ENCODE assay signal across 19 cellular contexts in genomic region chr2:171557363-171557762, GRCh38. TPM values are rescaled to one million over a fixed set of nuclear protein-coding genes. Genes with fewer than 3 reads are reported as not detected.
DNase-seq lines count a peak whose midpoint lies in the region; ATAC-seq, FAIRE-seq and TF ChIP-seq lines count a peak whose summit lies in the region.
"Had no signal": no experiment of that assay in that cellular context is flagged by ENCODE, and none has a peak within 500 bp of the region (broad histone marks: within the 10 kb centered on the region; RNA-seq: fewer than 3 reads in every experiment).

No MANE protein-coding gene starts in this region.

- TF ChIP-seq CTCF in A673 (conservative IDR thresholded peaks at IDR 0.05; ENCODE audit: low read depth, low read length) (no peak), GM12878 (IDR thresholded peaks at IDR 0.05 in 2 of 3, conservative IDR thresholded peaks at IDR 0.05 in 1 of 3; ENCODE audit: control insufficient read depth in 2 of 3, extremely low read depth in 1 of 3, insufficient read depth in 1 of 3, low read depth in 3 of 3, low read length in 3 of 3) (no peak), type B pancreatic cell (conservative IDR thresholded peaks at IDR 0.05) (no peak)

- no peak for TF ChIP-seq POLR2A in GM12878 (IDR thresholded peaks at IDR 0.05; ENCODE audit: low read depth, low read length)

- H3K9me3 ChIP-seq in A673 (ENCODE audit: low read depth, low read length, poor library complexity, severe bottlenecking) (no peaks in the 10 kb centered on the region), GM12878 (replicated peaks; ENCODE audit: control insufficient read depth, insufficient read depth, low read length) (no peaks in the 10 kb centered on the region)

- POLR2A ChIA-PET in activated CD4-positive, alpha-beta memory T cell treated with anti-CD3 and anti-CD28 coated beads for 36 hours (lab: Charles Lee) = no interaction called here
- POLR2A ChIA-PET in activated CD4-positive, alpha-beta memory T cell treated with anti-CD3 and anti-CD28 coated beads, Interleukin-2, amount 10 ng/mL, durations not matched to agents 7 days and 5 days (lab: Charles Lee) = no interaction called here
- POLR2A ChIA-PET in A673 (lab: Charles Lee; ENCODE audit: low non-redundant PET) (no interaction called here), GM12878 (lab: Charles Lee) (no interaction called here)

- no peak overlapping the region for H3K4me2 ChIP-seq in GM12878 (ENCODE audit: control insufficient read depth, insufficient read depth)
- H3K4me2 ChIP-seq: KMS-11 had no signal

- H3K27me3 ChIP-seq in A673 (replicated peaks; ENCODE audit: insufficient read depth, low read depth, low read length, poor library complexity) (no peaks in the 10 kb centered on the region), GM12878 (replicated peaks in 1 of 2; ENCODE audit: control insufficient read depth in 2 of 2, insufficient read depth in 2 of 2, low read length in 1 of 2) (no peaks in the 10 kb centered on the region)

- no peak overlapping the region for H3K4me3 Mint-ChIP-seq in activated CD4-positive, alpha-beta memory T cell treated with anti-CD3 and anti-CD28 coated beads for 36 hours
- H3K4me3 Mint-ChIP-seq in activated CD4-positive, alpha-beta memory T cell treated with anti-CD3 and anti-CD28 coated beads, Interleukin-2, amount 10 ng/mL, durations not matched to agents 7 days and 5 days = no peak overlapping the region
- no peak overlapping the region for H3K4me3 Mint-ChIP-seq in type B pancreatic cell
- H3K4me3 Mint-ChIP-seq: B cell, H9 had no signal

- no peak for TF ChIP-seq EP300 in GM12878 (IDR thresholded peaks at IDR 0.05; ENCODE audit: borderline replicate concordance in 1 of 2, control insufficient read depth in 1 of 2, low read depth in 2 of 2, low read length in 2 of 2)

- intact Hi-C loops in activated CD4-positive, alpha-beta memory T cell treated with anti-CD3 and anti-CD28 coated beads for 36 hours (cut with micrococcal nuclease) = no loop called here
- intact Hi-C loops in A673 (cut with micrococcal nuclease; ENCODE audit: unreplicated experiment) = no loop called here
- intact Hi-C loops in GM12878 (cut with micrococcal nuclease; ENCODE audit: unreplicated experiment) = no loop called here

- DNase-seq in activated CD4-positive, alpha-beta memory T cell treated with anti-CD3 and anti-CD28 coated beads for 36 hours = peak; percentile 15
- DNase-seq in activated CD4-positive, alpha-beta memory T cell treated with anti-CD3 and anti-CD28 coated beads, Interleukin-2, amount 10 ng/mL, durations not matched to agents 7 days and 5 days = no peak
- DNase-seq in A673 (ENCODE audit: low spot score) (peak; percentile 19), GM19239 (ENCODE audit: insufficient read length, low spot score) (no peak), GM12878 (ENCODE audit: low read depth, low spot score) (no peak), type B pancreatic cell (ENCODE audit: extremely low spot score, unreplicated experiment) (no peak), EL (no peak)
- DNase-seq: 8988T, DMS79 treated with DMSO at 0.1 percent for 48 hours, H9, NCI-H1417, NCI-H187, NCI-H2107, NCI-H510A, NCI-H774, SHP77 had no signal

- H3K27ac ChIP-seq in A673 (ENCODE audit: low read depth, low read length, poor library complexity, severe bottlenecking) = no peak overlapping the region
- no peak overlapping the region for H3K27ac ChIP-seq in GM12878 (ENCODE audit: control insufficient read depth, insufficient read depth)
- H3K27ac ChIP-seq: KMS-11 had no signal

- H3K79me2 ChIP-seq in GM12878 (ENCODE audit: control insufficient read depth, insufficient read depth, low read length) = no peaks in the 10 kb centered on the region

- peaks cover 11% of the 10 kb centered on the region for H3K27me3 Mint-ChIP-seq in activated CD4-positive, alpha-beta memory T cell treated with anti-CD3 and anti-CD28 coated beads for 36 hours
- H3K27me3 Mint-ChIP-seq in activated CD4-positive, alpha-beta memory T cell treated with anti-CD3 and anti-CD28 coated beads, Interleukin-2, amount 10 ng/mL, durations not matched to agents 7 days and 5 days = peaks cover 8% of the 10 kb centered on the region
- no peaks in the 10 kb centered on the region for H3K27me3 Mint-ChIP-seq in type B pancreatic cell

- H3K4me1 ChIP-seq in A673 (ENCODE audit: insufficient read depth, low read length, poor library complexity, severe bottlenecking) = peaks cover 22% of the 10 kb centered on the region
- peaks cover 7% of the 10 kb centered on the region; the same call in 1 of the 2 replicates for H3K4me1 ChIP-seq in GM12878 (ENCODE audit: control insufficient read depth, insufficient read depth, low read length)

- FAIRE-seq in GM19239 (lab: Jason Lieb, UNC) (peak; percentile 21), GM12878 (lab: Jason Lieb, UNC) (no peak)

- H3K36me3 Mint-ChIP-seq in activated CD4-positive, alpha-beta memory T cell treated with anti-CD3 and anti-CD28 coated beads for 36 hours = no peaks in the 10 kb centered on the region
- H3K36me3 Mint-ChIP-seq in activated CD4-positive, alpha-beta memory T cell treated with anti-CD3 and anti-CD28 coated beads, Interleukin-2, amount 10 ng/mL, durations not matched to agents 7 days and 5 days (ENCODE audit: low read depth) = no peaks in the 10 kb centered on the region
- peaks cover 4% of the 10 kb centered on the region for H3K36me3 Mint-ChIP-seq in type B pancreatic cell

- H3K4me3 ChIP-seq in A673 (ENCODE audit: low read depth, low read length, poor library complexity, severe bottlenecking) = peak overlapping the region; percentile 21
- no peak overlapping the region for H3K4me3 ChIP-seq in GM12878

- H3K9ac ChIP-seq in GM12878 (ENCODE audit: control insufficient read depth, insufficient read depth, low read length) = no peak overlapping the region
- H3K9ac ChIP-seq: KMS-11 had no signal

- BruUV-seq in A673 (replicated peaks; lab: Mats Ljungman, UMichigan) (no TSS peak), GM12878 (replicated peaks; lab: Mats Ljungman, UMichigan) (no TSS peak)

- H3K4me1 Mint-ChIP-seq in activated CD4-positive, alpha-beta memory T cell treated with anti-CD3 and anti-CD28 coated beads for 36 hours (ENCODE audit: low read depth) = peaks cover 3% of the 10 kb centered on the region
- H3K4me1 Mint-ChIP-seq in activated CD4-positive, alpha-beta memory T cell treated with anti-CD3 and anti-CD28 coated beads, Interleukin-2, amount 10 ng/mL, durations not matched to agents 7 days and 5 days = no peaks in the 10 kb centered on the region
- H3K4me1 Mint-ChIP-seq in type B pancreatic cell (ENCODE audit: unreplicated experiment) = no peaks in the 10 kb centered on the region
- H3K4me1 Mint-ChIP-seq: B cell had no signal

- WGBS in GM12878 (ENCODE audit: insufficient coverage, insufficient replicate concordance, low lambda C conversion rate, missing lambda C conversion rate) = 17% methylated on average over 4 of the region's 4 CpGs

- CTCF ChIA-PET in activated CD4-positive, alpha-beta memory T cell treated with anti-CD3 and anti-CD28 coated beads for 36 hours (lab: Charles Lee) = interaction anchor here (1.4 kb wide), 1 partner anchor 17 kb away, joined by 4 read pairs; no protein-coding TSS in a partner anchor
- CTCF ChIA-PET in activated CD4-positive, alpha-beta memory T cell treated with anti-CD3 and anti-CD28 coated beads, Interleukin-2, amount 10 ng/mL, durations not matched to agents 7 days and 5 days (lab: Charles Lee) = interaction anchor here (1.3 kb wide), 1 partner anchor 10 kb away, joined by 4 read pairs; no protein-coding TSS in a partner anchor
- CTCF ChIA-PET in A673 (lab: Charles Lee) = no interaction called here
- CTCF ChIA-PET in GM12878 (lab: Yijun Ruan, JAX) = interaction anchor here (0.6 to 4.3 kb wide), 6 partner anchors 9 to 964 kb away, joined by 3 to 23 read pairs (median 3); partner anchors contain the start of gene CYBRD1

- no peak for TF ChIP-seq RAD21 in GM12878 (IDR thresholded peaks at IDR 0.05; ENCODE audit: insufficient read depth, low read depth, low read length)

- in situ Hi-C loops in GM12878 (cut with MboI) = no loop called here

- SMC1A ChIA-PET in GM12878 (lab: Charles Lee; ENCODE audit: uncharacterized antibody, unreplicated experiment) = interaction anchor here (1.1 to 1.4 kb wide), 5 partner anchors 10 to 222 kb away, joined by 3 read pairs; no protein-coding TSS in a partner anchor

- H4K20me1 ChIP-seq in GM12878 (ENCODE audit: control insufficient read depth, insufficient read depth) = no peaks in the 10 kb centered on the region

- RAD21 ChIA-PET in GM12878 (lab: Charles Lee; ENCODE audit: unreplicated experiment) = interaction anchor here (0.8 kb wide), 1 partner anchor 17 kb away, joined by 3 read pairs; no protein-coding TSS in a partner anchor

- no peak overlapping the region for H3K27ac Mint-ChIP-seq in activated CD4-positive, alpha-beta memory T cell treated with anti-CD3 and anti-CD28 coated beads for 36 hours
- no peak overlapping the region for H3K27ac Mint-ChIP-seq in activated CD4-positive, alpha-beta memory T cell treated with anti-CD3 and anti-CD28 coated beads, Interleukin-2, amount 10 ng/mL, durations not matched to agents 7 days and 5 days
- H3K27ac Mint-ChIP-seq in type B pancreatic cell = no peak overlapping the region
- H3K27ac Mint-ChIP-seq: B cell, H9 had no signal

- H3K36me3 ChIP-seq in A673 (ENCODE audit: insufficient read depth, low read length, poor library complexity, severe bottlenecking) (no peaks in the 10 kb centered on the region), GM12878 (ENCODE audit: control insufficient read depth in 2 of 2, insufficient read depth in 2 of 2, low read length in 1 of 2) (peaks cover 0 to 7% of the 10 kb centered on the region in 2 experiments; a peak in 1 of 4 replicates)

- no peaks in the 10 kb centered on the region for H3K9me3 Mint-ChIP-seq in activated CD4-positive, alpha-beta memory T cell treated with anti-CD3 and anti-CD28 coated beads for 36 hours
- H3K9me3 Mint-ChIP-seq in activated CD4-positive, alpha-beta memory T cell treated with anti-CD3 and anti-CD28 coated beads, Interleukin-2, amount 10 ng/mL, durations not matched to agents 7 days and 5 days = no peaks in the 10 kb centered on the region
- H3K9me3 Mint-ChIP-seq in type B pancreatic cell = no peaks in the 10 kb centered on the region
- H3K9me3 Mint-ChIP-seq: H9 had no signal

- no peak overlapping the region; the same call in none of the 2 replicates for H2AFZ ChIP-seq in GM12878 (ENCODE audit: control insufficient read depth, low read depth, low read length)

- ATAC-seq in GM12878 = peak; percentile 66
- no peak for ATAC-seq in HG02970 (IDR thresholded peaks at IDR 0.05; ENCODE audit: low FRiP score, unreplicated experiment)

RNA-seq across cellular contexts. Expression of gene CYBRD1, which starts 35.1 kb away (rescaled TPM):
- total RNA-seq in activated CD4-positive, alpha-beta memory T cell treated with anti-CD3 and anti-CD28 coated beads for 36 hours = under 1 TPM; 0.86 to 0.99 TPM
- total RNA-seq in activated CD4-positive, alpha-beta memory T cell treated with anti-CD3 and anti-CD28 coated beads, Interleukin-2, amount 10 ng/mL, durations not matched to agents 7 days and 5 days = under 1 TPM; 0.88 to 0.93 TPM
- total RNA-seq in A673 (2021) = 7.3 and 8.5 TPM in 2 replicates
- 37.9 and 48.9 TPM in 2 replicates for total RNA-seq in GM12878 (2013; cell fraction: nucleolus; rRNA removed)
- total RNA-seq in GM12878 (2014; rRNA removed) = 25.3 and 34.8 TPM in 2 replicates
- 26.9 and 28.8 TPM in 2 replicates for total RNA-seq in GM12878 (2014; rRNA removed; fragmentation: Illumina TruSeq; extraction: Trizol)
- total RNA-seq in GM12878 (2021) = 33.0 and 34.8 TPM in 2 replicates
- 15.7 TPM for polyA plus RNA-seq in GM12878 (2011; ENCODE audit: low read depth)
- polyA plus RNA-seq in GM12878 (2011; rRNA removed) = 26.1 and 26.4 TPM in 2 replicates
- polyA plus RNA-seq in GM12878 (2011; cell fraction: cytosol; rRNA removed) = 16.2 and 17.0 TPM in 2 replicates
- 8.7 and 9.5 TPM in 2 replicates for polyA plus RNA-seq in GM12878 (2011; cell fraction: nucleus; rRNA removed)
- 30.9 and 38.5 TPM in 2 replicates for polyA plus RNA-seq in GM12878 (2012)
- polyA plus RNA-seq in GM12878 (2014; fragmentation: Illumina TruSeq; extraction: Trizol) = 30.4 and 40.2 TPM in 2 replicates
- polyA plus RNA-seq in GM12878 (2014; fragmentation: Nextera tagmentation; extraction: Ambion mirVana) = 10 to 100 TPM; 10.8 to 13.2 TPM
- 24.2 and 31.9 TPM in 2 replicates for polyA plus RNA-seq in GM12878 (2014; rRNA removed)
- polyA plus RNA-seq in GM12878 (2016; fragmentation: Nextera tagmentation; extraction: Ambion mirVana) = 10 to 100 TPM; 39.9 to 51.9 TPM
- polyA minus RNA-seq in GM12878 (2011; rRNA and poly(A)+ RNA removed) = 16.5 and 17.7 TPM in 2 replicates
- polyA minus RNA-seq in GM12878 (2011; cell fraction: cytosol; rRNA and poly(A)+ RNA removed) = 7.6 and 11.0 TPM in 2 replicates
- 5.6 and 5.7 TPM in 2 replicates for polyA minus RNA-seq in GM12878 (2011; cell fraction: nucleus; rRNA and poly(A)+ RNA removed)
- 12.9 and 21.1 TPM in 2 replicates for total RNA-seq in type B pancreatic cell (ENCODE audit: low replicate concordance)
- total RNA-seq: B cell had no signal

Comparison
In these comparisons a context has a peak if more than half of its experiments do, and no peak if none do; other contexts are left out.
1. DNase-seq: peak in activated CD4-positive, alpha-beta memory T cell treated with anti-CD3 and anti-CD28 coated beads for 36 hours (single experiment) and A673 (single experiment); none in activated CD4-positive, alpha-beta memory T cell treated with anti-CD3 and anti-CD28 coated beads, Interleukin-2, amount 10 ng/mL, durations not matched to agents 7 days and 5 days (single experiment), GM19239 (single experiment), GM12878 (single experiment), type B pancreatic cell (single experiment) and EL (single experiment).